Comparison of ENCODE assay signal across 8 cellular contexts in genomic region chr10:117216611-117217195, GRCh38. TPM values are rescaled to one million over a fixed set of nuclear protein-coding genes. Genes with fewer than 3 reads are reported as not detected.
A peak's percentile ranks its signal among the peaks of the same experiment; 100 is the strongest.
DNase-seq lines count a peak whose midpoint lies in the region; ATAC-seq, FAIRE-seq and TF ChIP-seq lines count a peak whose summit lies in the region.

No MANE protein-coding gene starts in this region.

- peaks cover 9% of the 10 kb centered on the region for H3K9me3 Mint-ChIP-seq in astrocyte (ENCODE audit: unreplicated experiment)

- peak overlapping the region; percentile 99 for H2AFZ ChIP-seq in astrocyte (ENCODE audit: low read depth, low read length)

- H4K20me1 ChIP-seq in astrocyte (ENCODE audit: insufficient read depth, low read length), result no peaks in the 10 kb centered on the region

- H3K36me3 Mint-ChIP-seq in T-helper 17 cell (ENCODE audit: low read depth) (no peaks in the 10 kb centered on the region), astrocyte (ENCODE audit: low read depth, unreplicated experiment) (no peaks in the 10 kb centered on the region)

- H3K4me1 ChIP-seq in astrocyte (ENCODE audit: insufficient read depth, low read length), result peaks cover 13% of the 10 kb centered on the region

- H3K9ac ChIP-seq in astrocyte (ENCODE audit: low read length), result peak overlapping the region; percentile 64

- peak overlapping the region; percentile 67 for H3K27ac Mint-ChIP-seq in T-helper 17 cell
- peak overlapping the region; percentile 26 for H3K27ac Mint-ChIP-seq in astrocyte (ENCODE audit: unreplicated experiment)

- ATAC-seq in GM21737 (IDR thresholded peaks at IDR 0.05; ENCODE audit: unreplicated experiment) (peak; percentile 82), T-helper 17 cell (peak; percentile 90), sciatic nerve (peak; percentile 82)

- H3K4me3 Mint-ChIP-seq in T-helper 17 cell (peak overlapping the region; percentile 82), astrocyte (ENCODE audit: unreplicated experiment) (peak overlapping the region; percentile 81)

- H3K27me3 Mint-ChIP-seq in T-helper 17 cell, result peaks cover 54% of the 10 kb centered on the region
- peaks cover 31% of the 10 kb centered on the region for H3K27me3 Mint-ChIP-seq in astrocyte (ENCODE audit: low read depth, unreplicated experiment)

- intact Hi-C loops in sciatic nerve (cut with DNase I), result no loop called here

- H3K9me3 ChIP-seq in T-helper 17 cell (ENCODE audit: control insufficient read depth, low read length, poor library complexity, severe bottlenecking) (no peaks in the 10 kb centered on the region), astrocyte (ENCODE audit: insufficient read depth, low read depth, low read length) (peaks cover 3% of the 10 kb centered on the region)

- peaks cover 28% of the 10 kb centered on the region for H3K27me3 ChIP-seq in astrocyte (ENCODE audit: insufficient read depth, low read length)

- peak; percentile 82 for TF ChIP-seq CTCF in astrocyte (IDR thresholded peaks at IDR 0.05; ENCODE audit: insufficient read depth, low read depth, low read length)

- H3K4me3 ChIP-seq in astrocyte (ENCODE audit: insufficient read depth, low read depth, low read length), result peak overlapping the region; percentile 54

- no peaks in the 10 kb centered on the region for H3K79me2 ChIP-seq in astrocyte (ENCODE audit: insufficient read depth, low read length)

- peak overlapping the region; percentile 93 for H3K4me2 ChIP-seq in astrocyte (ENCODE audit: low read length)

- DNase-seq in EL (peak; percentile 58), Kasumi-1 (lab: John Stamatoyannopoulos, UW) (peak; percentile 71 to 72), T-helper 17 cell (peak; percentile 47 to 67 (median 65)), astrocyte (ENCODE audit: low read depth) (peak; percentile 30), hippocampal formation (lab: John Stamatoyannopoulos, UW) (peak; percentile 37 to 43), sciatic nerve (ENCODE audit: low spot score) (peak; percentile 81)
- DNase-seq in NK-92 treated with Interleukin-12 subunit alpha and Interleukin-12 subunit beta, amount 100 ng/mL, for 24 hours (lab: John Stamatoyannopoulos, UW), result no peak

- H3K4me1 Mint-ChIP-seq in T-helper 17 cell (no peaks in the 10 kb centered on the region), astrocyte (ENCODE audit: low read depth, unreplicated experiment) (peaks cover 8% of the 10 kb centered on the region)

- no peak for FAIRE-seq in astrocyte (lab: Jason Lieb, UNC)

- no peaks in the 10 kb centered on the region for H3K36me3 ChIP-seq in astrocyte (ENCODE audit: insufficient read depth, low read length)

- no peak overlapping the region for H3K27ac ChIP-seq in astrocyte (ENCODE audit: low read depth, low read length)

RNA-seq across cellular contexts. Expression of gene KCNK18, which starts 19.4 kb away (rescaled TPM):
- not detected for total RNA-seq in T-helper 17 cell
- not detected in 2 replicates for total RNA-seq in astrocyte
- total RNA-seq in sciatic nerve, result not detected

RNA-seq across cellular contexts. Expression of gene SLC18A2, which starts 24.2 kb away (rescaled TPM):
- total RNA-seq in T-helper 17 cell (1 to 10 TPM in 1 of 2 donors, under 1 TPM in 1; 0.20 to 1.9 TPM), astrocyte (0.07 TPM in 1 of 2 replicates, not detected in the other), sciatic nerve (1.2 TPM)
